Comparison of ENCODE assay signal across 1 cellular context in genomic region chr19:12113121-12113520, GRCh38.
TF ChIP-seq lines count a peak whose summit lies in the region.

No MANE protein-coding gene starts in this region.

TF ChIP-seq in GM23338, 12 proteins besides CTCF, POLR2A, EP300 and RAD21:
- no peak for TF ChIP-seq ZNF462 (CRISPR knock-in tag; IDR thresholded peaks at IDR 0.05)
